Comparison of ENCODE assay signal across 14 cellular contexts in genomic region chr16:1615761-1616160, GRCh38. TPM values are rescaled to one million over a fixed set of nuclear protein-coding genes. Genes with fewer than 3 reads are reported as not detected.
A peak's percentile ranks its signal among the peaks of the same experiment; 100 is the strongest.
DNase-seq lines count a peak whose midpoint lies in the region; ATAC-seq, FAIRE-seq and TF ChIP-seq lines count a peak whose summit lies in the region.
"Had no signal": no experiment of that assay in that cellular context is flagged by ENCODE, and none has a peak within 500 bp of the region (broad histone marks: within the 10 kb centered on the region; RNA-seq: fewer than 3 reads in every experiment).

No MANE protein-coding gene starts in this region.

- TF ChIP-seq CTCF in WI38 (IDR thresholded peaks at IDR 0.05; ENCODE audit: low read depth, low read length), result no peak
- TF ChIP-seq CTCF in fibroblast of pulmonary artery (IDR thresholded peaks at IDR 0.05; ENCODE audit: low read length, missing control alignments), result no peak
- TF ChIP-seq CTCF in retinal pigment epithelial cell (conservative IDR thresholded peaks at IDR 0.05; ENCODE audit: low read depth, low read length), result no peak

- DNase-seq in activated CD4-positive, alpha-beta T cell treated with anti-CD3 and anti-CD28 coated beads for 36 hours, result no peak
- no peak for DNase-seq in activated CD4-positive, alpha-beta T cell treated with anti-CD3 and anti-CD28 coated beads, Interleukin-2, amount 50 U/mL, for 48 hours
- no peak for DNase-seq in fibroblast of pulmonary artery (ENCODE audit: low read depth)
- no peak for DNase-seq in retinal pigment epithelial cell (ENCODE audit: low read depth)
- no peak for DNase-seq in GM12892 (ENCODE audit: insufficient read length)
- no peak for DNase-seq in posterior cingulate gyrus
- no peak for DNase-seq in urothelium cell line (ENCODE audit: low spot score)
- DNase-seq: effector memory CD8-positive, alpha-beta T cell; GOT3; NCI-H524 treated with DMSO at 0.1 percent for 48 hours; stimulated activated CD8-positive, alpha-beta memory T cell treated with anti-CD3 and anti-CD28 coated beads, Interleukin-4, amount 100 ng/mL, for 48 hours had no signal

- peak overlapping the region; percentile 67 for H3K4me3 Mint-ChIP-seq in activated CD4-positive, alpha-beta T cell treated with anti-CD3 and anti-CD28 coated beads for 36 hours

- POLR2A ChIA-PET in activated CD4-positive, alpha-beta T cell treated with anti-CD3 and anti-CD28 coated beads for 36 hours (lab: Charles Lee), result no interaction called here

- H3K36me3 Mint-ChIP-seq in activated CD4-positive, alpha-beta T cell treated with anti-CD3 and anti-CD28 coated beads for 36 hours (ENCODE audit: low read depth), result peaks cover 30% of the 10 kb centered on the region

- FAIRE-seq in GM12892 (lab: Jason Lieb, UNC) (no peak), urothelium cell line (lab: Jason Lieb, UNC) (no peak)
- FAIRE-seq: A549, GM12891 had no signal

- no peak for TF ChIP-seq POLR2A in GM12892 (IDR thresholded peaks at IDR 0.05; ENCODE audit: low read depth, low read length)

- peak overlapping the region; percentile 38 for H3K27ac Mint-ChIP-seq in activated CD4-positive, alpha-beta T cell treated with anti-CD3 and anti-CD28 coated beads for 36 hours
- H3K27ac Mint-ChIP-seq: effector memory CD8-positive, alpha-beta T cell had no signal

- H3K4me1 Mint-ChIP-seq in activated CD4-positive, alpha-beta T cell treated with anti-CD3 and anti-CD28 coated beads for 36 hours, result peaks cover 32% of the 10 kb centered on the region

- H3K4me3 ChIP-seq in WI38 (ENCODE audit: low read depth, low read length), result peak overlapping the region; percentile 64
- peak overlapping the region; percentile 80 for H3K4me3 ChIP-seq in fibroblast of pulmonary artery (replicated peaks; ENCODE audit: low read depth, low read length)
- H3K4me3 ChIP-seq in retinal pigment epithelial cell (ENCODE audit: low read length), result peak overlapping the region; percentile 68

- CTCF ChIA-PET in activated CD4-positive, alpha-beta T cell treated with anti-CD3 and anti-CD28 coated beads for 36 hours (lab: Charles Lee), result no interaction called here

- H3K27me3 Mint-ChIP-seq in activated CD4-positive, alpha-beta T cell treated with anti-CD3 and anti-CD28 coated beads for 36 hours, result peaks cover 2% of the 10 kb centered on the region

- no peak for ATAC-seq in activated CD4-positive, alpha-beta T cell treated with anti-CD3 and anti-CD28 coated beads for 36 hours
- ATAC-seq: A549; effector memory CD8-positive, alpha-beta T cell had no signal

- intact Hi-C loops in activated CD4-positive, alpha-beta T cell treated with anti-CD3 and anti-CD28 coated beads for 36 hours (cut with DNase I, micrococcal nuclease), result loop anchor here in 1 of 2 experiments (10.0 kb wide), 2 partner anchors 589 to 1211 kb away; partner anchors contain the start of genes DECR2 and MLST8
- intact Hi-C loops in posterior cingulate gyrus (cut with DNase I), result loop anchor here (10.0 kb wide), 2 partner anchors 59 to 121 kb away; partner anchors contain the start of genes JPT2 and TELO2

- H3K9me3 Mint-ChIP-seq in activated CD4-positive, alpha-beta T cell treated with anti-CD3 and anti-CD28 coated beads for 36 hours (ENCODE audit: low read depth), result no peaks in the 10 kb centered on the region

RNA-seq across cellular contexts. Expression of gene CRAMP1, which starts 3.6 kb away (rescaled TPM):
- total RNA-seq in activated CD4-positive, alpha-beta T cell treated with anti-CD3 and anti-CD28 coated beads for 36 hours, result 10 to 100 TPM; 14.1 to 15.0 TPM
- polyA plus RNA-seq in GM12892 (2012; ENCODE audit: missing spikeins), result 4.4 TPM

RNA-seq across cellular contexts. Expression of gene IFT140, which starts 3.9 kb away (rescaled TPM):
- 10 to 100 TPM in 1 of 2 experiments, 1 to 10 TPM in 1; 9.8 to 11.0 TPM for total RNA-seq in activated CD4-positive, alpha-beta T cell treated with anti-CD3 and anti-CD28 coated beads for 36 hours
- polyA plus RNA-seq in GM12892 (2012; ENCODE audit: missing spikeins), result 5.3 TPM
